26 cellular contexts compared by ENCODE assay signal in genomic region chr10:126843299-126843934, GRCh38.
DNase-seq lines count a peak whose midpoint lies in the region; ATAC-seq, FAIRE-seq and TF ChIP-seq lines count a peak whose summit lies in the region.
"Had no signal": no experiment of that assay in that cellular context is flagged by ENCODE, and none has a peak within 500 bp of the region (broad histone marks: within the 10 kb centered on the region; RNA-seq: fewer than 3 reads in every experiment).

No MANE protein-coding gene starts in this region.

- intact Hi-C loops in mucosa of descending colon (cut with DNase I, micrococcal nuclease), result no loop called here
- intact Hi-C loops in heart left ventricle (cut with DNase I), result no loop called here
- intact Hi-C loops in MCF 10A (cut with micrococcal nuclease), result no loop called here

- no peak for TF ChIP-seq CTCF in H9 (conservative IDR thresholded peaks at IDR 0.05)
- TF ChIP-seq CTCF in H1 (IDR thresholded peaks at IDR 0.05; ENCODE audit: control extremely low read depth in 1 of 3, insufficient read depth in 1 of 3, low read depth in 1 of 3, low read length in 3 of 3), result no peak
- TF ChIP-seq CTCF in mucosa of descending colon (IDR thresholded peaks at IDR 0.05), result no peak
- TF ChIP-seq CTCF in heart left ventricle (IDR thresholded peaks at IDR 0.05), result no peak
- no peak for TF ChIP-seq CTCF in type B pancreatic cell (conservative IDR thresholded peaks at IDR 0.05)
- no peak for TF ChIP-seq CTCF in MCF 10A (IDR thresholded peaks at IDR 0.05; ENCODE audit: unreplicated experiment)

- H3K4me1 Mint-ChIP-seq in H9 (peaks cover 27 to 29% of the 10 kb centered on the region in 2 experiments), type B pancreatic cell (ENCODE audit: unreplicated experiment) (peaks cover 15% of the 10 kb centered on the region), MCF 10A (ENCODE audit: insufficient read depth, unreplicated experiment) (no peaks in the 10 kb centered on the region)

- H4K5ac ChIP-seq in H9 (ENCODE audit: insufficient read length, low read depth, low read length), result no peak overlapping the region
- H4K5ac ChIP-seq in H1 (ENCODE audit: insufficient read length, low read depth, low read length), result no peak overlapping the region

- H2AK5ac ChIP-seq in H9 (ENCODE audit: insufficient read length, low read length) (no peak overlapping the region), H1 (ENCODE audit: low read depth, low read length) (no peak overlapping the region)

- no peak overlapping the region for H2BK15ac ChIP-seq in H9 (ENCODE audit: low read depth, low read length)
- H2BK15ac ChIP-seq in H1 (ENCODE audit: low read length), result no peak overlapping the region

- H3K4me3 Mint-ChIP-seq in H9 (no peak overlapping the region), type B pancreatic cell (no peak overlapping the region), MCF 10A (ENCODE audit: unreplicated experiment) (no peak overlapping the region)
- H3K4me3 Mint-ChIP-seq: CD4-positive, alpha-beta T cell had no signal

- H3K79me2 ChIP-seq in H9 (ENCODE audit: insufficient read depth, low read length) (no peaks in the 10 kb centered on the region), H1 (ENCODE audit: control insufficient read depth in 1 of 2, insufficient read depth in 2 of 2, low read length in 2 of 2) (no peaks in the 10 kb centered on the region)

- H3K36me3 Mint-ChIP-seq in H9 (ENCODE audit: insufficient read depth in 1 of 3, low read depth in 3 of 3) (no peaks in the 10 kb centered on the region), type B pancreatic cell (no peaks in the 10 kb centered on the region), MCF 10A (ENCODE audit: insufficient read depth, unreplicated experiment) (peaks cover 5% of the 10 kb centered on the region)

- WGBS in H9 (ENCODE audit: extremely low coverage, insufficient read length, low lambda C conversion rate), result no CpG with 5 or more reads among the region's 8 CpGs
- 94% methylated on average over 8 of the region's 8 CpGs; no CpG with 5 or more reads in 1 of the 2 experiments for WGBS in H1 (ENCODE audit: extremely low coverage in 1 of 2, insufficient coverage in 1 of 2, insufficient read length in 1 of 2, insufficient replicate concordance in 2 of 2, low coverage in 1 of 2, low lambda C conversion rate in 2 of 2, missing lambda C conversion rate in 1 of 2), 2 experiments
- WGBS in small intestine, 3 donors, result 19 to 71% (median 48%) methylated on average over 8 of the region's 8 CpGs
- WGBS in heart left ventricle, 4 donors, result 78 to 80% (median 79%) methylated on average over 8 of the region's 8 CpGs

- H3K9me3 Mint-ChIP-seq in H9 (no peaks in the 10 kb centered on the region), type B pancreatic cell (no peaks in the 10 kb centered on the region), MCF 10A (ENCODE audit: unreplicated experiment) (no peaks in the 10 kb centered on the region)
- H3K9me3 Mint-ChIP-seq: CD4-positive, alpha-beta T cell had no signal

- 0 out of 2 replicates have a peak overlapping the region, but pooled peaks have one; percentile 33 for H3K14ac ChIP-seq in H9 (ENCODE audit: insufficient read depth, low read length)
- H3K14ac ChIP-seq in H1 (ENCODE audit: insufficient read length), result no peak overlapping the region

- peaks cover 5% of the 10 kb centered on the region; the same call in 1 of the 2 replicates for H3K4me1 ChIP-seq in H9 (ENCODE audit: insufficient read depth, low read length)
- peaks cover 4 to 8% (median 5%) of the 10 kb centered on the region in 4 experiments for H3K4me1 ChIP-seq in H1 (replicated peaks in 1 of 4; ENCODE audit: control insufficient read depth in 3 of 4, insufficient read depth in 4 of 4, low read length in 3 of 4)
- peaks cover 36% of the 10 kb centered on the region for H3K4me1 ChIP-seq in mucosa of descending colon (ENCODE audit: low read depth)
- peaks cover 3 to 6% of the 10 kb centered on the region in 2 donors for H3K4me1 ChIP-seq in small intestine (ENCODE audit: control insufficient read depth in 2 of 2, insufficient read depth in 1 of 2, low read depth in 1 of 2, low read length in 1 of 2)
- no peaks in the 10 kb centered on the region for H3K4me1 ChIP-seq in heart left ventricle
- H3K4me1 ChIP-seq: A549; BLaER1 treated with 17β-estradiol and CSF1 and Interleukin-3, amounts not matched to agents 10 nM and 100 nM had no signal

- H2BK20ac ChIP-seq in H9 (ENCODE audit: low read depth, low read length, poor library complexity, severe bottlenecking) (no peak overlapping the region), H1 (ENCODE audit: low read length) (0 out of 2 replicates have a peak overlapping the region, but pooled peaks have one; percentile 61)

- H2BK120ac ChIP-seq in H9 (ENCODE audit: low read depth, low read length, poor library complexity, severe bottlenecking) (no peak overlapping the region), H1 (replicated peaks; ENCODE audit: low read depth, low read length) (no peak overlapping the region)

- no peaks in the 10 kb centered on the region for H3K79me1 ChIP-seq in H9 (ENCODE audit: insufficient read depth, low read depth, low read length, poor library complexity, severe bottlenecking)
- H3K79me1 ChIP-seq in H1 (ENCODE audit: low read depth, low read length), result no peaks in the 10 kb centered on the region

- no peak overlapping the region for H2AFZ ChIP-seq in H9 (ENCODE audit: low read length)
- H2AFZ ChIP-seq in H1 (ENCODE audit: low read length), result 0 out of 2 replicates have a peak overlapping the region, but pooled peaks have one; percentile 0
- H2AFZ ChIP-seq: PC-9 had no signal

- no peaks in the 10 kb centered on the region for H3K9me3 ChIP-seq in H9 (ENCODE audit: control insufficient read depth, low read depth, low read length)
- no peaks in the 10 kb centered on the region for H3K9me3 ChIP-seq in H1 (ENCODE audit: insufficient read depth in 2 of 2, low read depth in 1 of 2, low read length in 1 of 2)
- H3K9me3 ChIP-seq in mucosa of descending colon, result no peaks in the 10 kb centered on the region
- no peaks in the 10 kb centered on the region for H3K9me3 ChIP-seq in small intestine (ENCODE audit: control insufficient read depth, low read depth)
- H3K9me3 ChIP-seq in heart left ventricle, result no peaks in the 10 kb centered on the region
- H3K9me3 ChIP-seq: A549; BLaER1 treated with 17β-estradiol and CSF1 and Interleukin-3, amounts not matched to agents 10 nM and 100 nM had no signal

- H3K27ac ChIP-seq in H9 (ENCODE audit: insufficient read length, low read depth, low read length) (no peak overlapping the region), H1 (ENCODE audit: low read depth, low read length) (no peak overlapping the region; the same call in 1 of the 2 replicates), small intestine (ENCODE audit: low read depth in 1 of 2, low read length in 1 of 2) (peak overlapping the region; percentile 51 to 93), heart left ventricle (no peak overlapping the region)
- H3K27ac ChIP-seq: A549; BLaER1 treated with 17β-estradiol and CSF1 and Interleukin-3, amounts not matched to agents 10 nM and 100 nM; PC-9 had no signal

- DNase-seq in H9 (no peak), H1 (ENCODE audit: low read depth in 1 of 2, low spot score in 2 of 2) (no peak), mucosa of descending colon (peak; percentile 62 to 79 (median 66)), small intestine (peak; percentile 96), heart left ventricle (no peak), type B pancreatic cell (ENCODE audit: extremely low spot score, unreplicated experiment) (no peak), MCF 10A (ENCODE audit: unreplicated experiment) (no peak)
- DNase-seq: AML-193; CD4-positive, alpha-beta T cell; DMS 273 treated with DMSO at 0.1 percent for 48 hours; DMS79; EL; GDM1; GOT3; Karpas-422; NCI-H1092 treated with DMSO at 0.1 percent for 48 hours; NCI-H2029; NCI-H526 treated with DMSO at 0.1 percent for 48 hours; PC-9; RPMI8226; SHP77 had no signal

- TF ChIP-seq POLR2A in H1 (IDR thresholded peaks at IDR 0.05; ENCODE audit: control extremely low read depth in 1 of 2, low read depth in 2 of 2, low read length in 2 of 2) (no peak), heart left ventricle (IDR thresholded peaks at IDR 0.05) (no peak)

- no peak for TF ChIP-seq RAD21 in H1 (IDR thresholded peaks at IDR 0.05 in 1 of 2, conservative IDR thresholded peaks at IDR 0.05 in 1 of 2; ENCODE audit: low read depth in 2 of 2, low read length in 2 of 2)

- H3K23ac ChIP-seq in H9 (ENCODE audit: insufficient read length, low read depth, low read length), result no peak overlapping the region
- no peak overlapping the region for H3K23ac ChIP-seq in H1 (ENCODE audit: insufficient read length)

- H3K27me3 Mint-ChIP-seq in H9 (ENCODE audit: low read depth) (no peaks in the 10 kb centered on the region; the same call in 1 of the 2 replicates), type B pancreatic cell (no peaks in the 10 kb centered on the region), MCF 10A (ENCODE audit: insufficient read depth, unreplicated experiment) (peaks cover 10% of the 10 kb centered on the region)
- H3K27me3 Mint-ChIP-seq: CD4-positive, alpha-beta T cell had no signal

- CTCF ChIA-PET in H1 (lab: Charles Lee; ENCODE audit: partially characterized antibody), result interaction anchor here (1.1 kb wide), 1 partner anchor 40 kb away, joined by 3 read pairs; no protein-coding TSS in a partner anchor
- CTCF ChIA-PET in MCF 10A (lab: Yijun Ruan, JAX), result no interaction called here

- no peak for FAIRE-seq in H1 (lab: Jason Lieb, UNC)
- FAIRE-seq in small intestine (lab: Jason Lieb, UNC), result no peak
- FAIRE-seq: A549, GM12878, HepG2 had no signal

- no peak overlapping the region for H4K8ac ChIP-seq in H9 (replicated peaks; ENCODE audit: insufficient read length, low read depth, low read length)
- no peak overlapping the region for H4K8ac ChIP-seq in H1 (ENCODE audit: extremely low read depth, insufficient read depth, low read length)

- peak overlapping the region; percentile 60 for H3K18ac ChIP-seq in H9 (ENCODE audit: insufficient read length, low read depth, low read length)
- no peak overlapping the region for H3K18ac ChIP-seq in H1 (ENCODE audit: extremely low read depth, low read length)

- H2BK5ac ChIP-seq in H9 (ENCODE audit: insufficient read length, low read length), result no peak overlapping the region
- H2BK5ac ChIP-seq in H1 (ENCODE audit: low read depth, low read length), result no peak overlapping the region

- H3K27ac Mint-ChIP-seq in H9 (no peak overlapping the region), type B pancreatic cell (no peak overlapping the region), MCF 10A (ENCODE audit: low read depth, unreplicated experiment) (no peak overlapping the region)
- H3K27ac Mint-ChIP-seq: CD4-positive, alpha-beta T cell had no signal

- H3K23me2 ChIP-seq in H9 (ENCODE audit: insufficient read length, low read depth, low read length, poor library complexity, severe bottlenecking), result no peaks in the 10 kb centered on the region
- no peaks in the 10 kb centered on the region for H3K23me2 ChIP-seq in H1 (ENCODE audit: low read depth, low read length)

- H3K4ac ChIP-seq in H9 (ENCODE audit: low read depth, low read length) (no peak overlapping the region), H1 (replicated peaks; ENCODE audit: insufficient read length, low read depth, low read length) (no peak overlapping the region)

- no peaks in the 10 kb centered on the region for H3K27me3 ChIP-seq in H9 (ENCODE audit: insufficient read depth, low read length)
- H3K27me3 ChIP-seq in H1 (replicated peaks in 1 of 4; ENCODE audit: control insufficient read depth in 3 of 4, extremely low read depth in 1 of 4, insufficient read depth in 3 of 4, low read length in 3 of 4), result peaks cover 0 to 2% (median 0%) of the 10 kb centered on the region in 4 experiments; a peak in 1 of 7 replicates
- H3K27me3 ChIP-seq in small intestine (ENCODE audit: control insufficient read depth in 2 of 2, insufficient read depth in 2 of 2, low read length in 2 of 2), result no peaks in the 10 kb centered on the region
- H3K27me3 ChIP-seq in heart left ventricle, result peaks cover 0 to 6% (median 0%) of the 10 kb centered on the region in 9 donors
- H3K27me3 ChIP-seq: BLaER1 treated with 17β-estradiol and CSF1 and Interleukin-3, amounts not matched to agents 10 nM and 100 nM had no signal

- H3K36me3 ChIP-seq in H1 (ENCODE audit: control insufficient read depth in 2 of 4, insufficient read depth in 4 of 4, low read length in 3 of 4) (no peaks in the 10 kb centered on the region), mucosa of descending colon (ENCODE audit: low read depth) (no peaks in the 10 kb centered on the region), small intestine (ENCODE audit: control insufficient read depth in 2 of 2, insufficient read depth in 2 of 2, low read length in 2 of 2) (no peaks in the 10 kb centered on the region), heart left ventricle (no peaks in the 10 kb centered on the region)
- H3K36me3 ChIP-seq: BLaER1 treated with 17β-estradiol and CSF1 and Interleukin-3, amounts not matched to agents 10 nM and 100 nM had no signal

- no peak overlapping the region for H3T11ph ChIP-seq in H9 (ENCODE audit: low read length)

- no peak for TF ChIP-seq EP300 in H1 (IDR thresholded peaks at IDR 0.05; ENCODE audit: borderline replicate concordance in 1 of 2, low read depth in 2 of 2, low read length in 2 of 2)

- POLR2A ChIA-PET in H1 (lab: Charles Lee; ENCODE audit: partially characterized antibody), result no interaction called here
- POLR2A ChIA-PET in MCF 10A (lab: Yijun Ruan, JAX), result no interaction called here

- H3K4me3 ChIP-seq in H1 (ENCODE audit: extremely low read depth in 1 of 4, insufficient read depth in 2 of 4, low read depth in 3 of 4, low read length in 4 of 4) (no peak overlapping the region), mucosa of descending colon (no peak overlapping the region), small intestine (ENCODE audit: low read depth in 1 of 2, low read length in 2 of 2) (no peak overlapping the region), heart left ventricle (no peak overlapping the region)
- H3K4me3 ChIP-seq: A549; BLaER1 treated with 17β-estradiol and CSF1 and Interleukin-3, amounts not matched to agents 10 nM and 100 nM; GM12878; PC-9 had no signal

- no peak overlapping the region for H3K56ac ChIP-seq in H9 (ENCODE audit: insufficient read length, low read depth, low read length)
- no peak overlapping the region for H3K56ac ChIP-seq in H1 (replicated peaks; ENCODE audit: insufficient read length, low read depth, low read length)

- H4K91ac ChIP-seq in H9 (ENCODE audit: insufficient read length, low read depth, low read length) (no peak overlapping the region), H1 (replicated peaks; ENCODE audit: insufficient read length, low read length) (no peak overlapping the region)

- H2BK12ac ChIP-seq in H9 (ENCODE audit: insufficient read length, low read depth, low read length), result no peak overlapping the region
- H2BK12ac ChIP-seq in H1 (ENCODE audit: low read depth, low read length), result no peak overlapping the region

- BruUV-seq in MCF 10A (replicated peaks; lab: Mats Ljungman, UMichigan), result no TSS peak

- H4K20me1 ChIP-seq in H9 (ENCODE audit: control insufficient read depth, insufficient read depth, insufficient read length) (no peaks in the 10 kb centered on the region), H1 (replicated peaks in 1 of 2; ENCODE audit: control insufficient read depth in 1 of 2, insufficient read depth in 2 of 2, low read length in 2 of 2) (no peaks in the 10 kb centered on the region)
- H4K20me1 ChIP-seq: BLaER1 treated with 17β-estradiol and CSF1 and Interleukin-3, amounts not matched to agents 10 nM and 100 nM had no signal

- H3K9ac ChIP-seq in H9 (ENCODE audit: extremely low read depth, insufficient read length, low read length) (no peak overlapping the region), H1 (replicated peaks in 1 of 4; ENCODE audit: extremely low read depth in 1 of 4, low read depth in 3 of 4, low read length in 3 of 4) (no peak overlapping the region)
- H3K9ac ChIP-seq: BLaER1 treated with 17β-estradiol and CSF1 and Interleukin-3, amounts not matched to agents 10 nM and 100 nM had no signal

- H3K4me2 ChIP-seq in H9 (ENCODE audit: insufficient read depth, insufficient read length, low read length), result no peak overlapping the region
- no peak overlapping the region for H3K4me2 ChIP-seq in H1 (ENCODE audit: insufficient read depth in 1 of 2, low read depth in 2 of 2, low read length in 2 of 2)
- H3K4me2 ChIP-seq: A549; BLaER1 treated with 17β-estradiol and CSF1 and Interleukin-3, amounts not matched to agents 10 nM and 100 nM; PC-9 had no signal

- ATAC-seq in mucosa of descending colon (peak; percentile 74), heart left ventricle (no peak)
- ATAC-seq: GM12878, HCT116, HepG2 had no signal

Comparison
In these comparisons a context has a peak if more than half of its experiments do, and no peak if none do; other contexts are left out.
1. DNase-seq: peak in mucosa of descending colon (3 of 3) and small intestine (single experiment); none in H9 (single experiment), H1 (0 of 2), heart left ventricle (0 of 5), type B pancreatic cell (single experiment) and MCF 10A (single experiment).
2. H3K27ac ChIP-seq: peak in small intestine (2 of 2); none in H9 (single experiment), H1 (single experiment) and heart left ventricle (0 of 12).